10 cellular contexts compared by ENCODE assay signal in the genomic region with DNA sequence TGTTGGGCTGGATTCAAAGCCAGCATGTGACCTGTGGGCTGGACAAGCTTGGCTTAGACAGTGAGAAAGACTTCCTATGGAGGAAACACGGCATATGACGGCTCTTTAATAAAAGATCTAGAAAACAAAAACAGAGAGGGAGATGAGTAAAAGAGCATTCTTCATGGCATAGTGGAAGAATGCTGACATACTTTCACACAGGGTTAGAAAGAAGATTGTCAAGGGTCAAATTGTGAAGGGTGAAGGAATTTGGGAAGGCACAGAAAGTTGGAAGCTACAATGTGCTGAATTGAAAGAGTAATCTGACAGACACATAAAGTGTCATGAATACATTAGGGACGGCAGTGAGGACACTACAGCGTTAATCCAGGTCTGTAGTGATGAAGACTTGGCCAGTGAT.
DNase-seq lines count a peak whose midpoint lies in the region; ATAC-seq and TF ChIP-seq lines count a peak whose summit lies in the region.
"Had no signal": no experiment of that assay in that cellular context is flagged by ENCODE, and none has a peak within 500 bp of the region (broad histone marks: within the 10 kb centered on the region; RNA-seq: fewer than 3 reads in every experiment).

No MANE protein-coding gene starts in this region.

- 65% methylated on average over 4 of the region's 4 CpGs for WGBS in liver

- H3K36me3 Mint-ChIP-seq in activated T-cell treated with anti-CD3 and anti-CD28 coated beads, Interleukin-2, amount 50 U/mL, for 72 hours (ENCODE audit: insufficient read depth in 2 of 2), result peaks cover 1 to 4% of the 10 kb centered on the region in 2 donors
- no peaks in the 10 kb centered on the region for H3K36me3 Mint-ChIP-seq in MCF 10A (ENCODE audit: insufficient read depth, unreplicated experiment)

- CTCF ChIA-PET in MCF 10A (lab: Yijun Ruan, JAX), result interaction anchor here (0.6 to 6.4 kb wide), 37 partner anchors 10 to 866 kb away, joined by 3 to 69 read pairs (median 4); a partner anchor contains a TSS

- H3K9ac ChIP-seq in liver (ENCODE audit: low read depth in 1 of 2, low read length in 2 of 2), result peak overlapping the region; percentile 10 to 94

- peak overlapping the region in 1 of 2 donors; percentile 88 for H3K4me3 Mint-ChIP-seq in activated T-cell treated with anti-CD3 and anti-CD28 coated beads, Interleukin-2, amount 50 U/mL, for 72 hours
- H3K4me3 Mint-ChIP-seq in MCF 10A (ENCODE audit: unreplicated experiment), result no peak overlapping the region

- peak; percentile 18 to 20 for ATAC-seq in activated T-cell treated with anti-CD3 and anti-CD28 coated beads, Interleukin-2, amount 50 U/mL, for 72 hours (replicated peaks in 1 of 2)
- peak; percentile 37 for ATAC-seq in upper lobe of right lung

- H3K27ac Mint-ChIP-seq in activated T-cell treated with anti-CD3 and anti-CD28 coated beads, Interleukin-2, amount 50 U/mL, for 72 hours, result peak overlapping the region; percentile 35
- H3K27ac Mint-ChIP-seq in MCF 10A (ENCODE audit: low read depth, unreplicated experiment), result peak overlapping the region; percentile 9

- H3K4me1 ChIP-seq in liver (ENCODE audit: control insufficient read depth in 4 of 4, insufficient read depth in 4 of 4, low read length in 3 of 4), result peaks cover 0 to 12% (median 4%) of the 10 kb centered on the region in 4 donors
- H3K4me1 ChIP-seq in upper lobe of right lung, result peaks cover 6% of the 10 kb centered on the region

- no peak for DNase-seq in activated T-cell treated with anti-CD3 and anti-CD28 coated beads, Interleukin-2, amount 50 U/mL, for 72 hours
- no peak for DNase-seq in activated T-cell treated with anti-CD3 and anti-CD28 coated beads for 4 hours
- DNase-seq in MCF 10A (ENCODE audit: unreplicated experiment), result no peak
- DNase-seq in upper lobe of right lung, result no peak
- DNase-seq in activated effector memory CD4-positive, alpha-beta T cell treated with anti-CD3 and anti-CD28 coated beads, Interleukin-2, amount 50 U/mL, for 16 hours, result no peak
- DNase-seq in AML-193 (lab: John Stamatoyannopoulos, UW), result no peak
- DNase-seq in NCI-H2107 (lab: John Stamatoyannopoulos, UW), result no peak
- DNase-seq: gastrocnemius medialis had no signal

- TF ChIP-seq CTCF in MCF 10A (IDR thresholded peaks at IDR 0.05; ENCODE audit: unreplicated experiment) (no peak), liver (IDR thresholded peaks at IDR 0.05; ENCODE audit: low read depth, low read length, missing input control) (no peak), upper lobe of right lung (IDR thresholded peaks at IDR 0.05) (no peak)

- H3K4me3 ChIP-seq in liver (ENCODE audit: low read depth in 1 of 3, low read length in 3 of 3) (no peak overlapping the region), upper lobe of right lung (peak overlapping the region; percentile 11)

- no peaks in the 10 kb centered on the region for H3K27me3 Mint-ChIP-seq in activated T-cell treated with anti-CD3 and anti-CD28 coated beads, Interleukin-2, amount 50 U/mL, for 72 hours (ENCODE audit: low read depth)
- H3K27me3 Mint-ChIP-seq in MCF 10A (ENCODE audit: insufficient read depth, unreplicated experiment), result no peaks in the 10 kb centered on the region

- POLR2A ChIA-PET in MCF 10A (lab: Yijun Ruan, JAX), result interaction anchor here (1.1 to 3.0 kb wide), 5 partner anchors 63 to 281 kb away, joined by 3 to 25 read pairs (median 6); a partner anchor contains a TSS

- H3K27me3 ChIP-seq in liver (ENCODE audit: control insufficient read depth in 4 of 4, insufficient read depth in 4 of 4, low read length in 3 of 4) (no peaks in the 10 kb centered on the region), upper lobe of right lung (no peaks in the 10 kb centered on the region)
- H3K27me3 ChIP-seq: gastrocnemius medialis had no signal

- intact Hi-C loops in MCF 10A (cut with micrococcal nuclease), result loop anchor here (1.0 to 5.0 kb wide), 6 partner anchors 109 to 442 kb away; a partner anchor contains a TSS
- intact Hi-C loops in upper lobe of right lung (cut with DNase I), result loop anchor here (5.0 kb wide), 1 partner anchor 409 kb away; no protein-coding TSS in a partner anchor

- H3K9me3 ChIP-seq in liver (ENCODE audit: control insufficient read depth in 4 of 4, low read length in 3 of 4) (no peaks in the 10 kb centered on the region), upper lobe of right lung (no peaks in the 10 kb centered on the region)
- H3K9me3 ChIP-seq: gastrocnemius medialis had no signal

- BruUV-seq in MCF 10A (replicated peaks; lab: Mats Ljungman, UMichigan), result no TSS peak

- TF ChIP-seq RAD21 in liver (IDR thresholded peaks at IDR 0.05), result no peak

- H3K27ac ChIP-seq in liver (ENCODE audit: low read depth in 1 of 2, low read length in 2 of 2) (peak overlapping the region; percentile 26 to 58), upper lobe of right lung (peak overlapping the region; percentile 61)
- H3K27ac ChIP-seq: HL-60 had no signal

- no peaks in the 10 kb centered on the region for H3K36me3 ChIP-seq in liver (ENCODE audit: control insufficient read depth in 4 of 4, insufficient read depth in 3 of 4, low read depth in 1 of 4, low read length in 3 of 4)
- no peaks in the 10 kb centered on the region for H3K36me3 ChIP-seq in upper lobe of right lung
- H3K36me3 ChIP-seq: gastrocnemius medialis had no signal

- H3K9me3 Mint-ChIP-seq in activated T-cell treated with anti-CD3 and anti-CD28 coated beads, Interleukin-2, amount 50 U/mL, for 72 hours, result no peaks in the 10 kb centered on the region
- H3K9me3 Mint-ChIP-seq in MCF 10A (ENCODE audit: unreplicated experiment), result no peaks in the 10 kb centered on the region

- H3K4me1 Mint-ChIP-seq in activated T-cell treated with anti-CD3 and anti-CD28 coated beads, Interleukin-2, amount 50 U/mL, for 72 hours (ENCODE audit: low read depth), result peaks cover 23% of the 10 kb centered on the region
- H3K4me1 Mint-ChIP-seq in MCF 10A (ENCODE audit: insufficient read depth, unreplicated experiment), result peaks cover 8% of the 10 kb centered on the region

TF ChIP-seq in liver, 16 proteins besides CTCF, POLR2A, EP300 and RAD21:
- TF ChIP-seq EGR1 (IDR thresholded peaks at IDR 0.05; ENCODE audit: low read depth in 2 of 2) (no peak), NR2F2 (IDR thresholded peaks at IDR 0.05) (no peak), RXRA (IDR thresholded peaks at IDR 0.05) (no peak), HNF4G (IDR thresholded peaks at IDR 0.05) (no peak), GABPA (IDR thresholded peaks at IDR 0.05 in 1 of 2, conservative IDR thresholded peaks at IDR 0.05 in 1 of 2) (no peak), FOXA1 (IDR thresholded peaks at IDR 0.05) (no peak), YY1 (IDR thresholded peaks at IDR 0.05) (no peak), FOXA2 (IDR thresholded peaks at IDR 0.05) (no peak), JUND (IDR thresholded peaks at IDR 0.05) (no peak), SP1 (IDR thresholded peaks at IDR 0.05) (no peak)
- TF ChIP-seq, protein P1, sequence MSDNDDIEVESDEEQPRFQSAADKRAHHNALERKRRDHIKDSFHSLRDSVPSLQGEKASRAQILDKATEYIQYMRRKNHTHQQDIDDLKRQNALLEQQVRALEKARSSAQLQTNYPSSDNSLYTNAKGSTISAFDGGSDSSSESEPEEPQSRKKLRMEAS (IDR thresholded peaks at IDR 0.05), result no peak
- TF ChIP-seq, protein P2, sequence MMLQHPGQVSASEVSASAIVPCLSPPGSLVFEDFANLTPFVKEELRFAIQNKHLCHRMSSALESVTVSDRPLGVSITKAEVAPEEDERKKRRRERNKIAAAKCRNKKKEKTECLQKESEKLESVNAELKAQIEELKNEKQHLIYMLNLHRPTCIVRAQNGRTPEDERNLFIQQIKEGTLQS (IDR thresholded peaks at IDR 0.05), result no peak
- TF ChIP-seq, protein P3, sequence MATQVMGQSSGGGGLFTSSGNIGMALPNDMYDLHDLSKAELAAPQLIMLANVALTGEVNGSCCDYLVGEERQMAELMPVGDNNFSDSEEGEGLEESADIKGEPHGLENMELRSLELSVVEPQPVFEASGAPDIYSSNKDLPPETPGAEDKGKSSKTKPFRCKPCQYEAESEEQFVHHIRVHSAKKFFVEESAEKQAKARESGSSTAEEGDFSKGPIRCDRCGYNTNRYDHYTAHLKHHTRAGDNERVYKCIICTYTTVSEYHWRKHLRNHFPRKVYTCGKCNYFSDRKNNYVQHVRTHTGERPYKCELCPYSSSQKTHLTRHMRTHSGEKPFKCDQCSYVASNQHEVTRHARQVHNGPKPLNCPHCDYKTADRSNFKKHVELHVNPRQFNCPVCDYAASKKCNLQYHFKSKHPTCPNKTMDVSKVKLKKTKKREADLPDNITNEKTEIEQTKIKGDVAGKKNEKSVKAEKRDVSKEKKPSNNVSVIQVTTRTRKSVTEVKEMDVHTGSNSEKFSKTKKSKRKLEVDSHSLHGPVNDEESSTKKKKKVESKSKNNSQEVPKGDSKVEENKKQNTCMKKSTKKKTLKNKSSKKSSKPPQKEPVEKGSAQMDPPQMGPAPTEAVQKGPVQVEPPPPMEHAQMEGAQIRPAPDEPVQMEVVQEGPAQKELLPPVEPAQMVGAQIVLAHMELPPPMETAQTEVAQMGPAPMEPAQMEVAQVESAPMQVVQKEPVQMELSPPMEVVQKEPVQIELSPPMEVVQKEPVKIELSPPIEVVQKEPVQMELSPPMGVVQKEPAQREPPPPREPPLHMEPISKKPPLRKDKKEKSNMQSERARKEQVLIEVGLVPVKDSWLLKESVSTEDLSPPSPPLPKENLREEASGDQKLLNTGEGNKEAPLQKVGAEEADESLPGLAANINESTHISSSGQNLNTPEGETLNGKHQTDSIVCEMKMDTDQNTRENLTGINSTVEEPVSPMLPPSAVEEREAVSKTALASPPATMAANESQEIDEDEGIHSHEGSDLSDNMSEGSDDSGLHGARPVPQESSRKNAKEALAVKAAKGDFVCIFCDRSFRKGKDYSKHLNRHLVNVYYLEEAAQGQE (IDR thresholded peaks at IDR 0.05), result no peak
- TF ChIP-seq, protein P4, sequence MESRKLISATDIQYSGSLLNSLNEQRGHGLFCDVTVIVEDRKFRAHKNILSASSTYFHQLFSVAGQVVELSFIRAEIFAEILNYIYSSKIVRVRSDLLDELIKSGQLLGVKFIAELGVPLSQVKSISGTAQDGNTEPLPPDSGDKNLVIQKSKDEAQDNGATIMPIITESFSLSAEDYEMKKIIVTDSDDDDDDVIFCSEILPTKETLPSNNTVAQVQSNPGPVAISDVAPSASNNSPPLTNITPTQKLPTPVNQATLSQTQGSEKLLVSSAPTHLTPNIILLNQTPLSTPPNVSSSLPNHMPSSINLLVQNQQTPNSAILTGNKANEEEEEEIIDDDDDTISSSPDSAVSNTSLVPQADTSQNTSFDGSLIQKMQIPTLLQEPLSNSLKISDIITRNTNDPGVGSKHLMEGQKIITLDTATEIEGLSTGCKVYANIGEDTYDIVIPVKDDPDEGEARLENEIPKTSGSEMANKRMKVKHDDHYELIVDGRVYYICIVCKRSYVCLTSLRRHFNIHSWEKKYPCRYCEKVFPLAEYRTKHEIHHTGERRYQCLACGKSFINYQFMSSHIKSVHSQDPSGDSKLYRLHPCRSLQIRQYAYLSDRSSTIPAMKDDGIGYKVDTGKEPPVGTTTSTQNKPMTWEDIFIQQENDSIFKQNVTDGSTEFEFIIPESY (IDR thresholded peaks at IDR 0.05), result no peak
